In the genomic region with DNA sequence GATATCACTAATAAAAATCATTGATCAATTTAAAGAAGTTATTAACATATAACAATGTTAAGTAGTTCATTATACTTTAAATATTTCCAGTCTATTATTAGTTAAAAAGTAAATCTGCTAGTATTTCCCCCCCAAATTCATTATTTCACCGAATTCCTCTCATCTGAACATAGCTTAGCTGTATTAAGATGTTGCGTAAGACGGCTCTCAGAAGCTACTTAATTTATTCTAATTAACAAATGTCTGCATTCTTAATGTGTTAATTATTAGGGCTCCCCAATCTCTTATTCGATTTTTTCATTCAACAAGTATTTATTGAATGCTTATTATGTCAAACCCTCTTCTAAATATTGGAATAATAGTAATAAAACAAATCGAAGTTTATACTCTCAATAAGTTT, we compare ENCODE assay signal across 1 cellular context.
TF ChIP-seq lines count a peak whose summit lies in the region.

No MANE protein-coding gene starts in this region.

TF ChIP-seq in WTC11, 78 proteins besides CTCF, POLR2A, EP300 and RAD21 (continued from another document):
- TF ChIP-seq ZNF317 (CRISPR knock-in tag; IDR thresholded peaks at IDR 0.05; ENCODE audit: borderline replicate concordance, low read depth) (no peak), NR2C2 (CRISPR knock-in tag; IDR thresholded peaks at IDR 0.05) (no peak), FOXK1 (CRISPR knock-in tag; IDR thresholded peaks at IDR 0.05) (no peak), ZNF263 (CRISPR knock-in tag; IDR thresholded peaks at IDR 0.05; ENCODE audit: low read depth) (no peak), ZNF396 (CRISPR knock-in tag; IDR thresholded peaks at IDR 0.05; ENCODE audit: borderline replicate concordance) (no peak)
- TF ChIP-seq, protein P1, sequence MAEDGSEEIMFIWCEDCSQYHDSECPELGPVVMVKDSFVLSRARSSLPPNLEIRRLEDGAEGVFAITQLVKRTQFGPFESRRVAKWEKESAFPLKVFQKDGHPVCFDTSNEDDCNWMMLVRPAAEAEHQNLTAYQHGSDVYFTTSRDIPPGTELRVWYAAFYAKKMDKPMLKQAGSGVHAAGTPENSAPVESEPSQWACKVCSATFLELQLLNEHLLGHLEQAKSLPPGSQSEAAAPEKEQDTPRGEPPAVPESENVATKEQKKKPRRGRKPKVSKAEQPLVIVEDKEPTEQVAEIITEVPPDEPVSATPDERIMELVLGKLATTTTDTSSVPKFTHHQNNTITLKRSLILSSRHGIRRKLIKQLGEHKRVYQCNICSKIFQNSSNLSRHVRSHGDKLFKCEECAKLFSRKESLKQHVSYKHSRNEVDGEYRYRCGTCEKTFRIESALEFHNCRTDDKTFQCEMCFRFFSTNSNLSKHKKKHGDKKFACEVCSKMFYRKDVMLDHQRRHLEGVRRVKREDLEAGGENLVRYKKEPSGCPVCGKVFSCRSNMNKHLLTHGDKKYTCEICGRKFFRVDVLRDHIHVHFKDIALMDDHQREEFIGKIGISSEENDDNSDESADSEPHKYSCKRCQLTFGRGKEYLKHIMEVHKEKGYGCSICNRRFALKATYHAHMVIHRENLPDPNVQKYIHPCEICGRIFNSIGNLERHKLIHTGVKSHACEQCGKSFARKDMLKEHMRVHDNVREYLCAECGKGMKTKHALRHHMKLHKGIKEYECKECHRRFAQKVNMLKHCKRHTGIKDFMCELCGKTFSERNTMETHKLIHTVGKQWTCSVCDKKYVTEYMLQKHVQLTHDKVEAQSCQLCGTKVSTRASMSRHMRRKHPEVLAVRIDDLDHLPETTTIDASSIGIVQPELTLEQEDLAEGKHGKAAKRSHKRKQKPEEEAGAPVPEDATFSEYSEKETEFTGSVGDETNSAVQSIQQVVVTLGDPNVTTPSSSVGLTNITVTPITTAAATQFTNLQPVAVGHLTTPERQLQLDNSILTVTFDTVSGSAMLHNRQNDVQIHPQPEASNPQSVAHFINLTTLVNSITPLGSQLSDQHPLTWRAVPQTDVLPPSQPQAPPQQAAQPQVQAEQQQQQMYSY (CRISPR knock-in tag; IDR thresholded peaks at IDR 0.05): no peak
- TF ChIP-seq, protein P2, sequence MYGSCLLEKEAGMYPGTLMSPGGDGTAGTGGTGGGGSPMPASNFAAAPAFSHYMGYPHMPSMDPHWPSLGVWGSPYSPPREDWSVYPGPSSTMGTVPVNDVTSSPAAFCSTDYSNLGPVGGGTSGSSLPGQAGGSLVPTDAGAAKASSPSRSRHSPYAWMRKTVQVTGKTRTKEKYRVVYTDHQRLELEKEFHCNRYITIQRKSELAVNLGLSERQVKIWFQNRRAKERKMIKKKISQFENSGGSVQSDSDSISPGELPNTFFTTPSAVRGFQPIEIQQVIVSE (CRISPR knock-in tag; IDR thresholded peaks at IDR 0.05; ENCODE audit: borderline replicate concordance): no peak
- TF ChIP-seq, protein P3, sequence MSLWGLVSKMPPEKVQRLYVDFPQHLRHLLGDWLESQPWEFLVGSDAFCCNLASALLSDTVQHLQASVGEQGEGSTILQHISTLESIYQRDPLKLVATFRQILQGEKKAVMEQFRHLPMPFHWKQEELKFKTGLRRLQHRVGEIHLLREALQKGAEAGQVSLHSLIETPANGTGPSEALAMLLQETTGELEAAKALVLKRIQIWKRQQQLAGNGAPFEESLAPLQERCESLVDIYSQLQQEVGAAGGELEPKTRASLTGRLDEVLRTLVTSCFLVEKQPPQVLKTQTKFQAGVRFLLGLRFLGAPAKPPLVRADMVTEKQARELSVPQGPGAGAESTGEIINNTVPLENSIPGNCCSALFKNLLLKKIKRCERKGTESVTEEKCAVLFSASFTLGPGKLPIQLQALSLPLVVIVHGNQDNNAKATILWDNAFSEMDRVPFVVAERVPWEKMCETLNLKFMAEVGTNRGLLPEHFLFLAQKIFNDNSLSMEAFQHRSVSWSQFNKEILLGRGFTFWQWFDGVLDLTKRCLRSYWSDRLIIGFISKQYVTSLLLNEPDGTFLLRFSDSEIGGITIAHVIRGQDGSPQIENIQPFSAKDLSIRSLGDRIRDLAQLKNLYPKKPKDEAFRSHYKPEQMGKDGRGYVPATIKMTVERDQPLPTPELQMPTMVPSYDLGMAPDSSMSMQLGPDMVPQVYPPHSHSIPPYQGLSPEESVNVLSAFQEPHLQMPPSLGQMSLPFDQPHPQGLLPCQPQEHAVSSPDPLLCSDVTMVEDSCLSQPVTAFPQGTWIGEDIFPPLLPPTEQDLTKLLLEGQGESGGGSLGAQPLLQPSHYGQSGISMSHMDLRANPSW (CRISPR knock-in tag; conservative IDR thresholded peaks at IDR 0.05; ENCODE audit: low read depth): no peak
- TF ChIP-seq, protein P4, sequence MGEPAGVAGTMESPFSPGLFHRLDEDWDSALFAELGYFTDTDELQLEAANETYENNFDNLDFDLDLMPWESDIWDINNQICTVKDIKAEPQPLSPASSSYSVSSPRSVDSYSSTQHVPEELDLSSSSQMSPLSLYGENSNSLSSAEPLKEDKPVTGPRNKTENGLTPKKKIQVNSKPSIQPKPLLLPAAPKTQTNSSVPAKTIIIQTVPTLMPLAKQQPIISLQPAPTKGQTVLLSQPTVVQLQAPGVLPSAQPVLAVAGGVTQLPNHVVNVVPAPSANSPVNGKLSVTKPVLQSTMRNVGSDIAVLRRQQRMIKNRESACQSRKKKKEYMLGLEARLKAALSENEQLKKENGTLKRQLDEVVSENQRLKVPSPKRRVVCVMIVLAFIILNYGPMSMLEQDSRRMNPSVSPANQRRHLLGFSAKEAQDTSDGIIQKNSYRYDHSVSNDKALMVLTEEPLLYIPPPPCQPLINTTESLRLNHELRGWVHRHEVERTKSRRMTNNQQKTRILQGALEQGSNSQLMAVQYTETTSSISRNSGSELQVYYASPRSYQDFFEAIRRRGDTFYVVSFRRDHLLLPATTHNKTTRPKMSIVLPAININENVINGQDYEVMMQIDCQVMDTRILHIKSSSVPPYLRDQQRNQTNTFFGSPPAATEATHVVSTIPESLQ (CRISPR knock-in tag; IDR thresholded peaks at IDR 0.05): no peak
